Comparison of ENCODE assay signal across 20 cellular contexts in genomic region chr9:26655166-26655565, GRCh38.
A peak's percentile ranks its signal among the peaks of the same experiment; 100 is the strongest.
DNase-seq lines count a peak whose midpoint lies in the region; ATAC-seq, FAIRE-seq and TF ChIP-seq lines count a peak whose summit lies in the region.
"Had no signal": no experiment of that assay in that cellular context is flagged by ENCODE, and none has a peak within 500 bp of the region (broad histone marks: within the 10 kb centered on the region; RNA-seq: fewer than 3 reads in every experiment).

No MANE protein-coding gene starts in this region.

- H2BK15ac ChIP-seq in neuronal stem cell (ENCODE audit: low read length), result no peak overlapping the region

- H4K8ac ChIP-seq in neuronal stem cell (ENCODE audit: low read depth, low read length), result no peak overlapping the region

- no peak overlapping the region for H3K4me2 ChIP-seq in HepG2 (ENCODE audit: low read depth, low read length)
- H3K4me2 ChIP-seq in neuronal stem cell (ENCODE audit: insufficient read depth, low read length, poor library complexity, severe bottlenecking), result no peak overlapping the region
- H3K4me2 ChIP-seq: BLaER1 had no signal

- ATAC-seq in HepG2, result no peak
- ATAC-seq in right lobe of liver, result no peak
- no peak for ATAC-seq in GM19395 (IDR thresholded peaks at IDR 0.05; ENCODE audit: unreplicated experiment)
- ATAC-seq: CD8-positive, alpha-beta T cell; HCT116 had no signal

- no peak overlapping the region for H3K14ac ChIP-seq in neuronal stem cell (ENCODE audit: low read length)

- no peaks in the 10 kb centered on the region for H3K79me1 ChIP-seq in neuronal stem cell (ENCODE audit: low read depth, low read length)

- no peak overlapping the region for H2BK5ac ChIP-seq in neuronal stem cell (ENCODE audit: low read length)

- peak overlapping the region; percentile 21 for H2AK5ac ChIP-seq in neuronal stem cell (ENCODE audit: low read depth, low read length)

- H3K4me1 ChIP-seq in HepG2 (ENCODE audit: insufficient read depth, low read length) (no peaks in the 10 kb centered on the region), right lobe of liver (no peaks in the 10 kb centered on the region), neuronal stem cell (ENCODE audit: control insufficient read depth in 2 of 2, insufficient read depth in 1 of 2, low read depth in 1 of 2, low read length in 2 of 2) (peaks cover 10 to 12% of the 10 kb centered on the region in 2 donors)
- H3K4me1 ChIP-seq: Caco-2 had no signal

- no peak for TF ChIP-seq EP300 in HepG2 (IDR thresholded peaks at IDR 0.05; ENCODE audit: low read depth in 2 of 2, low read length in 2 of 2)
- TF ChIP-seq EP300 in HepG2 (CRISPR knock-in tag; IDR thresholded peaks at IDR 0.05; ENCODE audit: borderline replicate concordance), result no peak

- intact Hi-C loops in HepG2 (cut with micrococcal nuclease; ENCODE audit: unreplicated experiment), result no loop called here
- intact Hi-C loops in right lobe of liver (cut with DNase I), result no loop called here

- H2BK120ac ChIP-seq in neuronal stem cell (ENCODE audit: low read depth, low read length), result no peak overlapping the region

- no peak overlapping the region for H3K27ac ChIP-seq in HepG2 (ENCODE audit: extremely low read length, insufficient read depth, low read length)
- no peak overlapping the region for H3K27ac ChIP-seq in right lobe of liver
- no peak overlapping the region for H3K27ac ChIP-seq in neuronal stem cell (replicated peaks; ENCODE audit: low read length)
- H3K27ac ChIP-seq: 22Rv1, BLaER1, C4-2B, GM23248 had no signal

- no peak overlapping the region for H2AFZ ChIP-seq in HepG2 (ENCODE audit: low read length)
- H2AFZ ChIP-seq in neuronal stem cell (ENCODE audit: low read length), result peak overlapping the region; percentile 21

- in situ Hi-C loops in HepG2 (cut with HindIII; ENCODE audit: extremely low pct_ligation_motif_present, low pct_unique_long_range_greater_than_20kb), result no loop called here

- H3K4me3 ChIP-seq in HepG2 (replicated peaks in 1 of 3; ENCODE audit: insufficient read depth in 1 of 3, low read depth in 2 of 3, low read length in 3 of 3), result no peak overlapping the region
- no peak overlapping the region for H3K4me3 ChIP-seq in right lobe of liver
- H3K4me3 ChIP-seq in neuronal stem cell (ENCODE audit: low read length in 2 of 2), result no peak overlapping the region
- H3K4me3 ChIP-seq: BLaER1 had no signal

- H3K27me3 ChIP-seq in HepG2 (ENCODE audit: control insufficient read depth in 1 of 2, insufficient read depth in 2 of 2, low read length in 2 of 2) (no peaks in the 10 kb centered on the region), right lobe of liver (no peaks in the 10 kb centered on the region), neuronal stem cell (ENCODE audit: control insufficient read depth in 3 of 3, insufficient read depth in 3 of 3, low read depth in 1 of 3, low read length in 3 of 3) (peaks cover 0 to 5% (median 0%) of the 10 kb centered on the region in 3 experiments)
- H3K27me3 ChIP-seq: BLaER1 had no signal

- POLR2A ChIA-PET in HepG2 (lab: Yijun Ruan, JAX), result no interaction called here

- H3K9ac ChIP-seq in HepG2 (ENCODE audit: insufficient read depth, low read depth, low read length) (no peak overlapping the region), neuronal stem cell (ENCODE audit: low read depth, low read length, poor library complexity) (no peak overlapping the region)
- H3K9ac ChIP-seq: BLaER1, GM23248 had no signal

- H2BK12ac ChIP-seq in neuronal stem cell (ENCODE audit: low read length), result no peak overlapping the region

- TF ChIP-seq POLR2A in HepG2 (IDR thresholded peaks at IDR 0.05; ENCODE audit: insufficient read depth in 1 of 2, low read depth in 2 of 2, low read length in 2 of 2) (no peak), right lobe of liver (IDR thresholded peaks at IDR 0.05) (no peak)

- H3K9me3 ChIP-seq in HepG2 (ENCODE audit: low read length), result no peaks in the 10 kb centered on the region
- H3K9me3 ChIP-seq in right lobe of liver, result no peaks in the 10 kb centered on the region
- peaks cover 0 to 1% of the 10 kb centered on the region in 2 donors for H3K9me3 ChIP-seq in neuronal stem cell (replicated peaks in 1 of 2; ENCODE audit: control insufficient read depth in 2 of 2, insufficient read depth in 1 of 2, low read depth in 1 of 2, low read length in 2 of 2)
- H3K9me3 ChIP-seq: BLaER1, Caco-2 had no signal

- H3K4ac ChIP-seq in neuronal stem cell (ENCODE audit: low read length), result no peak overlapping the region

- no peaks in the 10 kb centered on the region for H4K20me1 ChIP-seq in HepG2 (ENCODE audit: insufficient read depth, low read length)
- H4K20me1 ChIP-seq: BLaER1 had no signal

- no peak overlapping the region for H4K91ac ChIP-seq in neuronal stem cell (ENCODE audit: low read depth, low read length, poor library complexity)

- H3K79me2 ChIP-seq in HepG2 (ENCODE audit: insufficient read depth, low read length), result no peaks in the 10 kb centered on the region

- no peak for TF ChIP-seq RAD21 in HepG2 (CRISPR knock-in tag; IDR thresholded peaks at IDR 0.05)

- H3K18ac ChIP-seq in neuronal stem cell (ENCODE audit: low read length), result no peak overlapping the region

- no peak for TF ChIP-seq CTCF in HepG2 (CRISPR knock-in tag; IDR thresholded peaks at IDR 0.05)
- no peak for TF ChIP-seq CTCF in right lobe of liver (IDR thresholded peaks at IDR 0.05)

- H3K36me3 ChIP-seq in HepG2 (replicated peaks in 1 of 2; ENCODE audit: control insufficient read depth in 1 of 2, insufficient read depth in 2 of 2, low read length in 2 of 2) (no peaks in the 10 kb centered on the region), right lobe of liver (no peaks in the 10 kb centered on the region), neuronal stem cell (replicated peaks in 1 of 2; ENCODE audit: control insufficient read depth in 2 of 2, insufficient read depth in 2 of 2, low read length in 2 of 2) (no peaks in the 10 kb centered on the region)
- H3K36me3 ChIP-seq: BLaER1 had no signal

- CTCF ChIA-PET in HepG2 (lab: Yijun Ruan, JAX; ENCODE audit: low intra/inter-chr PET ratio, low total read pairs), result no interaction called here

- FAIRE-seq in HepG2 (lab: Jason Lieb, UNC), result no peak
- FAIRE-seq: A204.1, G401.6, GM12892 had no signal

- no TSS peak for BruUV-seq in HepG2 (replicated peaks; lab: Mats Ljungman, UMichigan)

- WGBS in HepG2 (ENCODE audit: low lambda C conversion rate), result 25% methylated on average over 6 of the region's 6 CpGs
- 68% methylated on average over 5 of the region's 6 CpGs for WGBS in right lobe of liver (ENCODE audit: insufficient coverage, low coverage, low lambda C conversion rate, missing lambda C conversion rate)
- no CpG with 5 or more reads among the region's 6 CpGs for WGBS in neuronal stem cell (ENCODE audit: extremely low coverage in 2 of 2, insufficient read length in 2 of 2, insufficient replicate concordance in 1 of 2), 2 donors

- DNase-seq in HepG2 (ENCODE audit: low spot score) (no peak), right lobe of liver (no peak), UCSD-AML1 (lab: John Stamatoyannopoulos, UW; ENCODE audit: unreplicated experiment) (peak; percentile 5), neuronal stem cell (ENCODE audit: low spot score) (no peak), HPDE6-E6E7 (ENCODE audit: extremely low spot score) (no peak)
- DNase-seq: Caco-2; CD4-positive, CD25-positive, alpha-beta regulatory T cell; CD8-positive, alpha-beta T cell; DMS153; DND-41; GM23248; H9 had no signal

- no peak overlapping the region for H3K23ac ChIP-seq in neuronal stem cell (ENCODE audit: low read depth, low read length, poor library complexity)

TF ChIP-seq in HepG2, 621 proteins besides CTCF, POLR2A, EP300 and RAD21:
- TF ChIP-seq NFKBIZ (CRISPR knock-in tag; IDR thresholded peaks at IDR 0.05), result no peak
- TF ChIP-seq MNT (IDR thresholded peaks at IDR 0.05), result peak; percentile 59
